21 cellular contexts compared by ENCODE assay signal in genomic region chr11:120674537-120674936, GRCh38.
A peak's percentile ranks its signal among the peaks of the same experiment; 100 is the strongest.
DNase-seq lines count a peak whose midpoint lies in the region; ATAC-seq and TF ChIP-seq lines count a peak whose summit lies in the region.
"Had no signal": no experiment of that assay in that cellular context is flagged by ENCODE, and none has a peak within 500 bp of the region (broad histone marks: within the 10 kb centered on the region; RNA-seq: fewer than 3 reads in every experiment).

No MANE protein-coding gene starts in this region.

- no peak overlapping the region for H3K4me3 ChIP-seq in epithelial cell of proximal tubule (ENCODE audit: low read depth, low read length)
- H3K4me3 ChIP-seq: breast epithelium, dorsolateral prefrontal cortex, lung had no signal

- POLR2A ChIA-PET in GM10248 (lab: Yijun Ruan, JAX): no interaction called here

- CTCF ChIA-PET in GM10248 (lab: Yijun Ruan, JAX): interaction anchor here (1.3 to 7.2 kb wide), 4 partner anchors 11 to 280 kb away, joined by 3 to 69 read pairs (median 10); no protein-coding TSS in a partner anchor

- in situ Hi-C loops in ACHN (cut with HindIII; ENCODE audit: low pct_ligation_motif_present, low pct_unique_long_range_greater_than_20kb, low sequenced_read_pairs): no loop called here

- peak; percentile 63 for DNase-seq in ACHN
- DNase-seq in LoVo (ENCODE audit: low spot score): peak; percentile 26
- DNase-seq in epithelial cell of proximal tubule (ENCODE audit: low read depth): peak; percentile 54
- DNase-seq in midbrain (lab: John Stamatoyannopoulos, UW): peak; percentile 28
- no peak for DNase-seq in 8988T
- DNase-seq in GM10248 (ENCODE audit: extremely low spot score): no peak
- DNase-seq: activated CD8-positive, alpha-beta T cell treated with anti-CD3 and anti-CD28 coated beads, Interleukin-2, amount 10 ng/mL, durations not matched to agents 7 days and 5 days; activated T-cell treated with anti-CD3 and anti-CD28 coated beads, Interleukin-2, amount 50 U/mL, for 4 hours; dorsolateral prefrontal cortex; NCI-H2081; NCI-H524 treated with DMSO at 0.1 percent for 48 hours; posterior cingulate gyrus; SIG-M5 had no signal

- TF ChIP-seq CTCF in epithelial cell of proximal tubule (conservative IDR thresholded peaks at IDR 0.05; ENCODE audit: low read depth, low read length): no peak
- TF ChIP-seq CTCF in GM10248 (IDR thresholded peaks at IDR 0.05; ENCODE audit: control extremely low read depth, extremely low read depth, low read depth, missing control alignments): no peak

- ATAC-seq in HG03097 (IDR thresholded peaks at IDR 0.05; ENCODE audit: low FRiP score, unreplicated experiment): no peak
- ATAC-seq in GM19324 (IDR thresholded peaks at IDR 0.05; ENCODE audit: low FRiP score, unreplicated experiment): no peak
- ATAC-seq: activated CD8-positive, alpha-beta T cell treated with anti-CD3 and anti-CD28 coated beads, Interleukin-2, amount 10 ng/mL, durations not matched to agents 7 days and 5 days; activated naive CD4-positive, alpha-beta T cell treated with anti-CD3 and anti-CD28 coated beads, Interleukin-2, amount 50 U/mL, for 72 hours; activated T-cell treated with anti-CD3 and anti-CD28 coated beads, Interleukin-2, amount 50 U/mL, for 4 hours; natural killer cell treated with Interleukin-12 subunit alpha and Interleukin-12 subunit beta and Interleukin-15 and Interleukin-18, amount 100 ng/mL, for 72 hours; stimulated activated effector memory CD8-positive, alpha-beta T cell treated with anti-CD3 and anti-CD28 coated beads, Interleukin-12 subunit alpha, Interleukin-12 subunit beta, amount 100 ng/mL, for 72 hours; WTC11 had no signal

Comparison
In these comparisons a context has a peak if more than half of its experiments do, and no peak if none do; other contexts are left out.
1. DNase-seq: peak in ACHN (single experiment), LoVo (single experiment), epithelial cell of proximal tubule (single experiment) and midbrain (single experiment); none in 8988T (single experiment) and GM10248 (single experiment).